In the genomic region with DNA sequence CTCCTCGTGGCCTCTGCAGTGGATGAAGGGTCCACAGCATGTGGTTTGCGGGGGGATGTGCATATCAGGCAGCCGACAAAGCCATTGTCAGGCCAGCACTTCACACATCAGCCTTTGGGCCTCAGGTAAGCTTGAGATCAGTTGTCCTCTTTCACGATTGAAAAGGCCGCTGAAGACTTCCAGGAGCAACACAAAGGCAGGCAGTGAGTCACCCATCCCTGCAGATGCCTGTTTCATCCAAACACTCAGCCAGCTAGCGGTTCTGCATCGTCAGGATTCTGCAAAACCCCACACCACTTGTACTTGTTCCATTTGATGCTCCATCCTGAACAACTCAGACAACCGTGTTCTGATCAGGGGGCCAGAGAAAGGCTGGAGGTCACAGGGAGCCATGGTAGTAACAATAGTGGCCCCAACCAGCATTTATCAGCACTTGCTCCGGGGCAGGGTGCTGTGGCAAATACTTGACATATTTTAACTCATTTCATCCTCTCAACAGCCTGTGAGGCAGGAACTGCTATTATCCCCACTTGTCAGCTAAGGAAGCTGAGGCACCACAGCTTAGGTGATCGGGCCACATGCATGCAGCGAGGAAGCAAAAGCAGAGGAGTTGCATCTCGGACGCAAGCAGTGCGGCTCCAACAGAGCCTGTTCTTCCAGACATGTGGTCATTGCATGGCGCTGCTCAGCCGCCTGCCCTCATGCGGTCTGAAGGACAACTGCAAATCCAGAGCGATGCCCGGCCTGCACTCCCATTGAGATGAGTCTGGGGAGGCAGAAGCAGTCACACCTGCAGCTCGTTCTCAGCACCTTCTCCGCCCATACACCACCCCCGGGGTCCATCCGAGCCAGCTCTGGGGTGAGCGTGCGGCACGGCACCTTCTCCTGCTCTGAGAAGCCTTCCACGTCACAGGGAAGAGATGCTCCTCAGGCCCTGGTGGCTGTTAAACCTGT, we compare ENCODE assay signal across 2 cellular contexts.
TF ChIP-seq lines count a peak whose summit lies in the region.

No MANE protein-coding gene starts in this region.

TF ChIP-seq in A549, 52 proteins besides CTCF, POLR2A, EP300 and RAD21 (continued from another document):
- TF ChIP-seq, protein P1, sequence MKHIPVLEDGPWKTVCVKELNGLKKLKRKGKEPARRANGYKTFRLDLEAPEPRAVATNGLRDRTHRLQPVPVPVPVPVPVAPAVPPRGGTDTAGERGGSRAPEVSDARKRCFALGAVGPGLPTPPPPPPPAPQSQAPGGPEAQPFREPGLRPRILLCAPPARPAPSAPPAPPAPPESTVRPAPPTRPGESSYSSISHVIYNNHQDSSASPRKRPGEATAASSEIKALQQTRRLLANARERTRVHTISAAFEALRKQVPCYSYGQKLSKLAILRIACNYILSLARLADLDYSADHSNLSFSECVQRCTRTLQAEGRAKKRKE (CRISPR knock-in tag; IDR thresholded peaks at IDR 0.05; ENCODE audit: low read depth): no peak
- no peak for TF ChIP-seq CHD2 (IDR thresholded peaks at IDR 0.05; ENCODE audit: low read length, partially characterized antibody)

TF ChIP-seq in GM23338, 12 proteins besides CTCF, POLR2A, EP300 and RAD21:
- TF ChIP-seq, protein P2, sequence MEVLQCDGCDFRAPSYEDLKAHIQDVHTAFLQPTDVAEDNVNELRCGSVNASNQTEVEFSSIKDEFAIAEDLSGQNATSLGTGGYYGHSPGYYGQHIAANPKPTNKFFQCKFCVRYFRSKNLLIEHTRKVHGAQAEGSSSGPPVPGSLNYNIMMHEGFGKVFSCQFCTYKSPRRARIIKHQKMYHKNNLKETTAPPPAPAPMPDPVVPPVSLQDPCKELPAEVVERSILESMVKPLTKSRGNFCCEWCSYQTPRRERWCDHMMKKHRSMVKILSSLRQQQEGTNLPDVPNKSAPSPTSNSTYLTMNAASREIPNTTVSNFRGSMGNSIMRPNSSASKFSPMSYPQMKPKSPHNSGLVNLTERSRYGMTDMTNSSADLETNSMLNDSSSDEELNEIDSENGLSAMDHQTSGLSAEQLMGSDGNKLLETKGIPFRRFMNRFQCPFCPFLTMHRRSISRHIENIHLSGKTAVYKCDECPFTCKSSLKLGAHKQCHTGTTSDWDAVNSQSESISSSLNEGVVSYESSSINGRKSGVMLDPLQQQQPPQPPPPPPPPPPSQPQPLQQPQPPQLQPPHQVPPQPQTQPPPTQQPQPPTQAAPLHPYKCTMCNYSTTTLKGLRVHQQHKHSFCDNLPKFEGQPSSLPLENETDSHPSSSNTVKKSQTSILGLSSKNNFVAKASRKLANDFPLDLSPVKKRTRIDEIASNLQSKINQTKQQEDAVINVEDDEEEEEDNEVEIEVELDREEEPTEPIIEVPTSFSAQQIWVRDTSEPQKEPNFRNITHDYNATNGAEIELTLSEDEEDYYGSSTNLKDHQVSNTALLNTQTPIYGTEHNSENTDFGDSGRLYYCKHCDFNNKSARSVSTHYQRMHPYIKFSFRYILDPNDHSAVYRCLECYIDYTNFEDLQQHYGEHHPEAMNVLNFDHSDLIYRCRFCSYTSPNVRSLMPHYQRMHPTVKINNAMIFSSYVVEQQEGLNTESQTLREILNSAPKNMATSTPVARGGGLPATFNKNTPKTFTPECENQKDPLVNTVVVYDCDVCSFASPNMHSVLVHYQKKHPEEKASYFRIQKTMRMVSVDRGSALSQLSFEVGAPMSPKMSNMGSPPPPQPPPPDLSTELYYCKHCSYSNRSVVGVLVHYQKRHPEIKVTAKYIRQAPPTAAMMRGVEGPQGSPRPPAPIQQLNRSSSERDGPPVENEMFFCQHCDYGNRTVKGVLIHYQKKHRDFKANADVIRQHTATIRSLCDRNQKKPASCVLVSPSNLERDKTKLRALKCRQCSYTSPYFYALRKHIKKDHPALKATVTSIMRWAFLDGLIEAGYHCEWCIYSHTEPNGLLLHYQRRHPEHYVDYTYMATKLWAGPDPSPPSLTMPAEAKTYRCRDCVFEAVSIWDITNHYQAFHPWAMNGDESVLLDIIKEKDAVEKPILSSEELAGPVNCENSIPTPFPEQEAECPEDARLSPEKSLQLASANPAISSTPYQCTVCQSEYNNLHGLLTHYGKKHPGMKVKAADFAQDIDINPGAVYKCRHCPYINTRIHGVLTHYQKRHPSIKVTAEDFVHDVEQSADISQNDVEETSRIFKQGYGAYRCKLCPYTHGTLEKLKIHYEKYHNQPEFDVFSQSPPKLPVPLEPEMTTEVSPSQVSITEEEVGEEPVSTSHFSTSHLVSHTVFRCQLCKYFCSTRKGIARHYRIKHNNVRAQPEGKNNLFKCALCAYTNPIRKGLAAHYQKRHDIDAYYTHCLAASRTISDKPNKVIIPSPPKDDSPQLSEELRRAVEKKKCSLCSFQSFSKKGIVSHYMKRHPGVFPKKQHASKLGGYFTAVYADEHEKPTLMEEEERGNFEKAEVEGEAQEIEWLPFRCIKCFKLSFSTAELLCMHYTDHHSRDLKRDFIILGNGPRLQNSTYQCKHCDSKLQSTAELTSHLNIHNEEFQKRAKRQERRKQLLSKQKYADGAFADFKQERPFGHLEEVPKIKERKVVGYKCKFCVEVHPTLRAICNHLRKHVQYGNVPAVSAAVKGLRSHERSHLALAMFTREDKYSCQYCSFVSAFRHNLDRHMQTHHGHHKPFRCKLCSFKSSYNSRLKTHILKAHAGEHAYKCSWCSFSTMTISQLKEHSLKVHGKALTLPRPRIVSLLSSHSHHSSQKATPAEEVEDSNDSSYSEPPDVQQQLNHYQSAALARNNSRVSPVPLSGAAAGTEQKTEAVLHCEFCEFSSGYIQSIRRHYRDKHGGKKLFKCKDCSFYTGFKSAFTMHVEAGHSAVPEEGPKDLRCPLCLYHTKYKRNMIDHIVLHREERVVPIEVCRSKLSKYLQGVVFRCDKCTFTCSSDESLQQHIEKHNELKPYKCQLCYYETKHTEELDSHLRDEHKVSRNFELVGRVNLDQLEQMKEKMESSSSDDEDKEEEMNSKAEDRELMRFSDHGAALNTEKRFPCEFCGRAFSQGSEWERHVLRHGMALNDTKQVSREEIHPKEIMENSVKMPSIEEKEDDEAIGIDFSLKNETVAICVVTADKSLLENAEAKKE (CRISPR knock-in tag; IDR thresholded peaks at IDR 0.05): no peak
- TF ChIP-seq NANOG (IDR thresholded peaks at IDR 0.05; ENCODE audit: borderline replicate concordance) (no peak), EZH2phosphoT487 (IDR thresholded peaks at IDR 0.05; ENCODE audit: unreplicated experiment) (no peak), JUNB (IDR thresholded peaks at IDR 0.05; ENCODE audit: unreplicated experiment) (no peak), EZH2 (IDR thresholded peaks at IDR 0.05; ENCODE audit: low read depth, unreplicated experiment) (no peak), CREB1 (CRISPR knock-in tag; IDR thresholded peaks at IDR 0.05; ENCODE audit: low read depth) (no peak), STAT1 (IDR thresholded peaks at IDR 0.05; ENCODE audit: unreplicated experiment) (no peak), ZNF331 (CRISPR knock-in tag; IDR thresholded peaks at IDR 0.05; ENCODE audit: low read depth) (no peak), ZNF114 (CRISPR knock-in tag; IDR thresholded peaks at IDR 0.05) (no peak), POLR2AphosphoS5 (IDR thresholded peaks at IDR 0.05; ENCODE audit: low read depth) (no peak)
- TF ChIP-seq, protein P3, sequence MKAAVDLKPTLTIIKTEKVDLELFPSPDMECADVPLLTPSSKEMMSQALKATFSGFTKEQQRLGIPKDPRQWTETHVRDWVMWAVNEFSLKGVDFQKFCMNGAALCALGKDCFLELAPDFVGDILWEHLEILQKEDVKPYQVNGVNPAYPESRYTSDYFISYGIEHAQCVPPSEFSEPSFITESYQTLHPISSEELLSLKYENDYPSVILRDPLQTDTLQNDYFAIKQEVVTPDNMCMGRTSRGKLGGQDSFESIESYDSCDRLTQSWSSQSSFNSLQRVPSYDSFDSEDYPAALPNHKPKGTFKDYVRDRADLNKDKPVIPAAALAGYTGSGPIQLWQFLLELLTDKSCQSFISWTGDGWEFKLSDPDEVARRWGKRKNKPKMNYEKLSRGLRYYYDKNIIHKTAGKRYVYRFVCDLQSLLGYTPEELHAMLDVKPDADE (IDR thresholded peaks at IDR 0.05): no peak
- TF ChIP-seq, protein P4, sequence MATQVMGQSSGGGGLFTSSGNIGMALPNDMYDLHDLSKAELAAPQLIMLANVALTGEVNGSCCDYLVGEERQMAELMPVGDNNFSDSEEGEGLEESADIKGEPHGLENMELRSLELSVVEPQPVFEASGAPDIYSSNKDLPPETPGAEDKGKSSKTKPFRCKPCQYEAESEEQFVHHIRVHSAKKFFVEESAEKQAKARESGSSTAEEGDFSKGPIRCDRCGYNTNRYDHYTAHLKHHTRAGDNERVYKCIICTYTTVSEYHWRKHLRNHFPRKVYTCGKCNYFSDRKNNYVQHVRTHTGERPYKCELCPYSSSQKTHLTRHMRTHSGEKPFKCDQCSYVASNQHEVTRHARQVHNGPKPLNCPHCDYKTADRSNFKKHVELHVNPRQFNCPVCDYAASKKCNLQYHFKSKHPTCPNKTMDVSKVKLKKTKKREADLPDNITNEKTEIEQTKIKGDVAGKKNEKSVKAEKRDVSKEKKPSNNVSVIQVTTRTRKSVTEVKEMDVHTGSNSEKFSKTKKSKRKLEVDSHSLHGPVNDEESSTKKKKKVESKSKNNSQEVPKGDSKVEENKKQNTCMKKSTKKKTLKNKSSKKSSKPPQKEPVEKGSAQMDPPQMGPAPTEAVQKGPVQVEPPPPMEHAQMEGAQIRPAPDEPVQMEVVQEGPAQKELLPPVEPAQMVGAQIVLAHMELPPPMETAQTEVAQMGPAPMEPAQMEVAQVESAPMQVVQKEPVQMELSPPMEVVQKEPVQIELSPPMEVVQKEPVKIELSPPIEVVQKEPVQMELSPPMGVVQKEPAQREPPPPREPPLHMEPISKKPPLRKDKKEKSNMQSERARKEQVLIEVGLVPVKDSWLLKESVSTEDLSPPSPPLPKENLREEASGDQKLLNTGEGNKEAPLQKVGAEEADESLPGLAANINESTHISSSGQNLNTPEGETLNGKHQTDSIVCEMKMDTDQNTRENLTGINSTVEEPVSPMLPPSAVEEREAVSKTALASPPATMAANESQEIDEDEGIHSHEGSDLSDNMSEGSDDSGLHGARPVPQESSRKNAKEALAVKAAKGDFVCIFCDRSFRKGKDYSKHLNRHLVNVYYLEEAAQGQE (IDR thresholded peaks at IDR 0.05; ENCODE audit: unreplicated experiment): no peak
TF ChIP-seq in GM23338: peak in this region for 0.
